Comparison of ENCODE assay signal across 1 cellular context in the genomic region with DNA sequence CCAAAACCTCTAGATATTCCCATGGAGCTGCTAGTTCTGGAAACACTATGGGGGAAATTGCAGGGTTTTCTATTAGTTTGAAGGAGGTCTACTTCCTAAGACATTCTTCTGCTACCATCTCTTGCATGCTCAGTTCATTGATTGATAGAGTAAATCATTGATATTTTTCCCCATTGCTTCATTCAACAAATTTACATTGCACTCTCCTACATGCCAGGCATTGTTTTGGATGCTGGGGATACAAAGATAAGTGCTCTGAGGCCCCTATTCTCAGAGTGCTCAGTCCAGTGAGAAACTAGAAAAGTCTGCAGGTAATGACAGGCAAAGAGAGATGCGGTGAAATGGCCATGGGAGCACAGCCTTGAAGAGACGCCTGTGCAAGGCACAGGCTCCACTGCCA.
TF ChIP-seq lines count a peak whose summit lies in the region.

No MANE protein-coding gene starts in this region.

TF ChIP-seq in HepG2, 621 proteins besides CTCF, POLR2A, EP300 and RAD21 (continued from another document):
- TF ChIP-seq, protein P1, sequence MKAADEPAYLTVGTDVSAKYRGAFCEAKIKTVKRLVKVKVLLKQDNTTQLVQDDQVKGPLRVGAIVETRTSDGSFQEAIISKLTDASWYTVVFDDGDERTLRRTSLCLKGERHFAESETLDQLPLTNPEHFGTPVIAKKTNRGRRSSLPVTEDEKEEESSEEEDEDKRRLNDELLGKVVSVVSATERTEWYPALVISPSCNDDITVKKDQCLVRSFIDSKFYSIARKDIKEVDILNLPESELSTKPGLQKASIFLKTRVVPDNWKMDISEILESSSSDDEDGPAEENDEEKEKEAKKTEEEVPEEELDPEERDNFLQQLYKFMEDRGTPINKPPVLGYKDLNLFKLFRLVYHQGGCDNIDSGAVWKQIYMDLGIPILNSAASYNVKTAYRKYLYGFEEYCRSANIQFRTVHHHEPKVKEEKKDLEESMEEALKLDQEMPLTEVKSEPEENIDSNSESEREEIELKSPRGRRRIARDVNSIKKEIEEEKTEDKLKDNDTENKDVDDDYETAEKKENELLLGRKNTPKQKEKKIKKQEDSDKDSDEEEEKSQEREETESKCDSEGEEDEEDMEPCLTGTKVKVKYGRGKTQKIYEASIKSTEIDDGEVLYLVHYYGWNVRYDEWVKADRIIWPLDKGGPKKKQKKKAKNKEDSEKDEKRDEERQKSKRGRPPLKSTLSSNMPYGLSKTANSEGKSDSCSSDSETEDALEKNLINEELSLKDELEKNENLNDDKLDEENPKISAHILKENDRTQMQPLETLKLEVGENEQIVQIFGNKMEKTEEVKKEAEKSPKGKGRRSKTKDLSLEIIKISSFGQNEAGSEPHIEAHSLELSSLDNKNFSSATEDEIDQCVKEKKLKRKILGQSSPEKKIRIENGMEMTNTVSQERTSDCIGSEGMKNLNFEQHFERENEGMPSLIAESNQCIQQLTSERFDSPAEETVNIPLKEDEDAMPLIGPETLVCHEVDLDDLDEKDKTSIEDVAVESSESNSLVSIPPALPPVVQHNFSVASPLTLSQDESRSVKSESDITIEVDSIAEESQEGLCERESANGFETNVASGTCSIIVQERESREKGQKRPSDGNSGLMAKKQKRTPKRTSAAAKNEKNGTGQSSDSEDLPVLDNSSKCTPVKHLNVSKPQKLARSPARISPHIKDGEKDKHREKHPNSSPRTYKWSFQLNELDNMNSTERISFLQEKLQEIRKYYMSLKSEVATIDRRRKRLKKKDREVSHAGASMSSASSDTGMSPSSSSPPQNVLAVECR (CRISPR knock-in tag; IDR thresholded peaks at IDR 0.05; ENCODE audit: borderline replicate concordance): no peak
- no peak for TF ChIP-seq ETV5 (CRISPR knock-in tag; IDR thresholded peaks at IDR 0.05; ENCODE audit: borderline replicate concordance)
- no peak for TF ChIP-seq ZNF136 (CRISPR knock-in tag; IDR thresholded peaks at IDR 0.05; ENCODE audit: low read depth)
- TF ChIP-seq ZNF382 (CRISPR knock-in tag; IDR thresholded peaks at IDR 0.05; ENCODE audit: borderline replicate concordance): no peak
- no peak for TF ChIP-seq ZNF256 (CRISPR knock-in tag; conservative IDR thresholded peaks at IDR 0.05)
